1 cellular context compared by ENCODE assay signal in the genomic region with DNA sequence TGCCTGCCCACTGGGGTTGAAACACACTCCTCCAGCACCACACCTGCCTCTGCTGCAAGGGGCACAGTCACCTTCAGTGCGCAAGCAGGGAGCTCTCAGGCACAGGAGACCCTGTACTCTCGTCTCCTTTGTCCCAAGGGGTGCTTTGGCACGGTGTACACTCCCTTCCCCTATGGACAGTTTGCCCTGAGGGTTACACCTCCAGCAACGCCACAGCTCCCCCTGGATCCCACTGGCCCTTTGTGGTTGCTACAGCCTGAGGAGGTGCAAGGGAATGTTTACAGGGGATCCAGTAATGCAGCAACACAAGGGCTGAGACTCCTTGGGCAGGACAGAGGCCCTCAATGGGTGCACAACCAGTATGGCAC.
TF ChIP-seq lines count a peak whose summit lies in the region.

No MANE protein-coding gene starts in this region.

TF ChIP-seq in WTC11, 78 proteins besides CTCF, POLR2A, EP300 and RAD21 (continued from another document):
- TF ChIP-seq, protein P1, sequence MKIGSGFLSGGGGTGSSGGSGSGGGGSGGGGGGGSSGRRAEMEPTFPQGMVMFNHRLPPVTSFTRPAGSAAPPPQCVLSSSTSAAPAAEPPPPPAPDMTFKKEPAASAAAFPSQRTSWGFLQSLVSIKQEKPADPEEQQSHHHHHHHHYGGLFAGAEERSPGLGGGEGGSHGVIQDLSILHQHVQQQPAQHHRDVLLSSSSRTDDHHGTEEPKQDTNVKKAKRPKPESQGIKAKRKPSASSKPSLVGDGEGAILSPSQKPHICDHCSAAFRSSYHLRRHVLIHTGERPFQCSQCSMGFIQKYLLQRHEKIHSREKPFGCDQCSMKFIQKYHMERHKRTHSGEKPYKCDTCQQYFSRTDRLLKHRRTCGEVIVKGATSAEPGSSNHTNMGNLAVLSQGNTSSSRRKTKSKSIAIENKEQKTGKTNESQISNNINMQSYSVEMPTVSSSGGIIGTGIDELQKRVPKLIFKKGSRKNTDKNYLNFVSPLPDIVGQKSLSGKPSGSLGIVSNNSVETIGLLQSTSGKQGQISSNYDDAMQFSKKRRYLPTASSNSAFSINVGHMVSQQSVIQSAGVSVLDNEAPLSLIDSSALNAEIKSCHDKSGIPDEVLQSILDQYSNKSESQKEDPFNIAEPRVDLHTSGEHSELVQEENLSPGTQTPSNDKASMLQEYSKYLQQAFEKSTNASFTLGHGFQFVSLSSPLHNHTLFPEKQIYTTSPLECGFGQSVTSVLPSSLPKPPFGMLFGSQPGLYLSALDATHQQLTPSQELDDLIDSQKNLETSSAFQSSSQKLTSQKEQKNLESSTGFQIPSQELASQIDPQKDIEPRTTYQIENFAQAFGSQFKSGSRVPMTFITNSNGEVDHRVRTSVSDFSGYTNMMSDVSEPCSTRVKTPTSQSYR (CRISPR knock-in tag; IDR thresholded peaks at IDR 0.05): no peak
- TF ChIP-seq GTF2I (CRISPR knock-in tag; conservative IDR thresholded peaks at IDR 0.05): no peak
- TF ChIP-seq, protein P2, sequence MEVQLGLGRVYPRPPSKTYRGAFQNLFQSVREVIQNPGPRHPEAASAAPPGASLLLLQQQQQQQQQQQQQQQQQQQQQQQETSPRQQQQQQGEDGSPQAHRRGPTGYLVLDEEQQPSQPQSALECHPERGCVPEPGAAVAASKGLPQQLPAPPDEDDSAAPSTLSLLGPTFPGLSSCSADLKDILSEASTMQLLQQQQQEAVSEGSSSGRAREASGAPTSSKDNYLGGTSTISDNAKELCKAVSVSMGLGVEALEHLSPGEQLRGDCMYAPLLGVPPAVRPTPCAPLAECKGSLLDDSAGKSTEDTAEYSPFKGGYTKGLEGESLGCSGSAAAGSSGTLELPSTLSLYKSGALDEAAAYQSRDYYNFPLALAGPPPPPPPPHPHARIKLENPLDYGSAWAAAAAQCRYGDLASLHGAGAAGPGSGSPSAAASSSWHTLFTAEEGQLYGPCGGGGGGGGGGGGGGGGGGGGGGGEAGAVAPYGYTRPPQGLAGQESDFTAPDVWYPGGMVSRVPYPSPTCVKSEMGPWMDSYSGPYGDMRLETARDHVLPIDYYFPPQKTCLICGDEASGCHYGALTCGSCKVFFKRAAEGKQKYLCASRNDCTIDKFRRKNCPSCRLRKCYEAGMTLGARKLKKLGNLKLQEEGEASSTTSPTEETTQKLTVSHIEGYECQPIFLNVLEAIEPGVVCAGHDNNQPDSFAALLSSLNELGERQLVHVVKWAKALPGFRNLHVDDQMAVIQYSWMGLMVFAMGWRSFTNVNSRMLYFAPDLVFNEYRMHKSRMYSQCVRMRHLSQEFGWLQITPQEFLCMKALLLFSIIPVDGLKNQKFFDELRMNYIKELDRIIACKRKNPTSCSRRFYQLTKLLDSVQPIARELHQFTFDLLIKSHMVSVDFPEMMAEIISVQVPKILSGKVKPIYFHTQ (CRISPR knock-in tag; IDR thresholded peaks at IDR 0.05): no peak
- TF ChIP-seq TEAD1 (CRISPR knock-in tag; IDR thresholded peaks at IDR 0.05): no peak
- no peak for TF ChIP-seq ATF3 (CRISPR knock-in tag; conservative IDR thresholded peaks at IDR 0.05)
- TF ChIP-seq E2F4 (CRISPR knock-in tag; IDR thresholded peaks at IDR 0.05; ENCODE audit: borderline replicate concordance, low read depth): no peak
- TF ChIP-seq, protein P3, sequence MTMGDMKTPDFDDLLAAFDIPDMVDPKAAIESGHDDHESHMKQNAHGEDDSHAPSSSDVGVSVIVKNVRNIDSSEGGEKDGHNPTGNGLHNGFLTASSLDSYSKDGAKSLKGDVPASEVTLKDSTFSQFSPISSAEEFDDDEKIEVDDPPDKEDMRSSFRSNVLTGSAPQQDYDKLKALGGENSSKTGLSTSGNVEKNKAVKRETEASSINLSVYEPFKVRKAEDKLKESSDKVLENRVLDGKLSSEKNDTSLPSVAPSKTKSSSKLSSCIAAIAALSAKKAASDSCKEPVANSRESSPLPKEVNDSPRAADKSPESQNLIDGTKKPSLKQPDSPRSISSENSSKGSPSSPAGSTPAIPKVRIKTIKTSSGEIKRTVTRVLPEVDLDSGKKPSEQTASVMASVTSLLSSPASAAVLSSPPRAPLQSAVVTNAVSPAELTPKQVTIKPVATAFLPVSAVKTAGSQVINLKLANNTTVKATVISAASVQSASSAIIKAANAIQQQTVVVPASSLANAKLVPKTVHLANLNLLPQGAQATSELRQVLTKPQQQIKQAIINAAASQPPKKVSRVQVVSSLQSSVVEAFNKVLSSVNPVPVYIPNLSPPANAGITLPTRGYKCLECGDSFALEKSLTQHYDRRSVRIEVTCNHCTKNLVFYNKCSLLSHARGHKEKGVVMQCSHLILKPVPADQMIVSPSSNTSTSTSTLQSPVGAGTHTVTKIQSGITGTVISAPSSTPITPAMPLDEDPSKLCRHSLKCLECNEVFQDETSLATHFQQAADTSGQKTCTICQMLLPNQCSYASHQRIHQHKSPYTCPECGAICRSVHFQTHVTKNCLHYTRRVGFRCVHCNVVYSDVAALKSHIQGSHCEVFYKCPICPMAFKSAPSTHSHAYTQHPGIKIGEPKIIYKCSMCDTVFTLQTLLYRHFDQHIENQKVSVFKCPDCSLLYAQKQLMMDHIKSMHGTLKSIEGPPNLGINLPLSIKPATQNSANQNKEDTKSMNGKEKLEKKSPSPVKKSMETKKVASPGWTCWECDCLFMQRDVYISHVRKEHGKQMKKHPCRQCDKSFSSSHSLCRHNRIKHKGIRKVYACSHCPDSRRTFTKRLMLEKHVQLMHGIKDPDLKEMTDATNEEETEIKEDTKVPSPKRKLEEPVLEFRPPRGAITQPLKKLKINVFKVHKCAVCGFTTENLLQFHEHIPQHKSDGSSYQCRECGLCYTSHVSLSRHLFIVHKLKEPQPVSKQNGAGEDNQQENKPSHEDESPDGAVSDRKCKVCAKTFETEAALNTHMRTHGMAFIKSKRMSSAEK (CRISPR knock-in tag; IDR thresholded peaks at IDR 0.05; ENCODE audit: borderline replicate concordance): no peak
- no peak for TF ChIP-seq ZNF396 (CRISPR knock-in tag; IDR thresholded peaks at IDR 0.05; ENCODE audit: borderline replicate concordance)
- no peak for TF ChIP-seq RORB (CRISPR knock-in tag; IDR thresholded peaks at IDR 0.05)
